Comparison of ENCODE assay signal across 8 cellular contexts in the genomic region with DNA sequence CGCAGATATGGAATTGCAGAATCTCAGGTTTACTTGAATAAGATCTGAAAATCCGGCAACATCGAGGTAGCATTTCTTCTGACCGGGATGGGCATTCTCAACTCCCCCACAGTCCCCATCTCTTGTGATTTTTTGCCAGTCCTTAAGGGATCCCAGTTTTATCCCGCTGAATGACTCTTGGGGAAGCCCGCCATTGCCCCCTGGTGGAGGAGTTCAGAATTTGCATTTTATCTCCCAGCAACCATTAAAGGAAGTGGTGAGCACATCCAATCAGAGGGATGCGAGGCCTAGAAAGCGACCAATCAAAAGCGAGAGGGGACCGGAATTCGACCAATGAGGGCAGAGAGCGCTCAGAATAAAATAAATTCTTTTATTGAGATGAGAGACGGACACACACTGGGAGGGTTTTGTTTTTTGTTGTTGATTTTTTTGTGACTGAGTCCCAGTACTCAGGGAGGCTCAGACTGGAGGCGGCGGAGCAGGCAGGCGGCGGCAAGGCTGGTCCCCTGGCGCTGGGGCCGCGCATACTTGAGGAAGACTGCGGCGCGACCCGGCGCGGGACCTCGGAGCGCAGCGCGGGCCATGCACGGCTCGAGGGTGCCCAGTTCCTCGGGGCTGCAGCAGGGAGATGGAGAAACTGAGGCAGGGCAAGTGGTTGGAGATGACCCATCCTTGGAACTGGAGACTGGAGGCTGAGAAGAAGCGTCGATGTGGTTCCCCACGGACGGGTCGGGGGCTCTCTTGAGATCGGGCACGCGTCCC. TPM values are rescaled to one million over a fixed set of nuclear protein-coding genes. Genes with fewer than 3 reads are reported as not detected.
DNase-seq lines count a peak whose midpoint lies in the region; ATAC-seq and TF ChIP-seq lines count a peak whose summit lies in the region.

No MANE protein-coding gene starts in this region.

- H3K27me3 ChIP-seq in Karpas-422 (ENCODE audit: low read length) = no peaks in the 10 kb centered on the region

- DNase-seq in DMS53 treated with DMSO at 0.1 percent for 48 hours (lab: John Stamatoyannopoulos, UW; ENCODE audit: unreplicated experiment) = peak; percentile 84
- DNase-seq in Karpas-422 = peak; percentile 96
- peak; percentile 82 for DNase-seq in OCI-M2 (lab: John Stamatoyannopoulos, UW; ENCODE audit: unreplicated experiment)
- peak; percentile 78 for DNase-seq in activated CD8-positive, alpha-beta memory T cell treated with anti-CD3 and anti-CD28 coated beads, Interleukin-2, amount 50 U/mL, for 48 hours
- DNase-seq in epithelial cell of esophagus (ENCODE audit: low read depth) = peak; percentile 91
- peak; percentile 91 for DNase-seq in myocyte (ENCODE audit: low read depth)
- DNase-seq in stimulated activated CD8-positive, alpha-beta memory T cell treated with anti-CD3 and anti-CD28 coated beads, Interleukin-7, amount 100 ng/mL, for 24 hours (ENCODE audit: low read depth) = peak; percentile 44

- no peak for ATAC-seq in HG03342 (IDR thresholded peaks at IDR 0.05; ENCODE audit: unreplicated experiment)

- H3K4me1 ChIP-seq in Karpas-422 (ENCODE audit: low read length) = no peaks in the 10 kb centered on the region

- H3K4me3 ChIP-seq in Karpas-422 (ENCODE audit: low read length) (no peak overlapping the region), epithelial cell of esophagus (ENCODE audit: low read length) (no peak overlapping the region)

- no peak overlapping the region for H3K4me2 ChIP-seq in Karpas-422 (ENCODE audit: low read depth, low read length, poor library complexity, severe bottlenecking)

- no peak overlapping the region for H3K9ac ChIP-seq in Karpas-422 (ENCODE audit: low read length)

- TF ChIP-seq CTCF in epithelial cell of esophagus (IDR thresholded peaks at IDR 0.05; ENCODE audit: insufficient read depth, low read depth, low read length, missing control alignments) = peak; percentile 91

- H3K9me2 ChIP-seq in Karpas-422 (replicated peaks; ENCODE audit: insufficient read depth, low read length) = no peaks in the 10 kb centered on the region

- no peaks in the 10 kb centered on the region for H4K20me1 ChIP-seq in Karpas-422 (ENCODE audit: insufficient read depth, low read depth, low read length)

- no peaks in the 10 kb centered on the region for H3K79me2 ChIP-seq in Karpas-422 (ENCODE audit: low read length)

- H3K36me3 ChIP-seq in Karpas-422 (ENCODE audit: insufficient read depth, low read length) = no peaks in the 10 kb centered on the region

- no peak overlapping the region for H3K27ac ChIP-seq in Karpas-422 (ENCODE audit: low read length)

- H2AFZ ChIP-seq in Karpas-422 (ENCODE audit: low read length) = no peak overlapping the region

- H3K9me3 ChIP-seq in Karpas-422 (ENCODE audit: low read length) = no peaks in the 10 kb centered on the region

RNA-seq across cellular contexts. Expression of gene TTC9B, which starts 3.9 kb away (rescaled TPM):
- total RNA-seq in Karpas-422 (2014; rRNA removed; shearing (Covaris generic); ENCODE audit: low replicate concordance) = not detected in 2 replicates
- not detected in 2 replicates for total RNA-seq in myocyte
- 0.25 TPM for polyA plus RNA-seq in myocyte (2012)

RNA-seq across cellular contexts. Expression of gene CCNP, which starts 4.5 kb away (rescaled TPM):
- total RNA-seq in Karpas-422 (2014; rRNA removed; shearing (Covaris generic); ENCODE audit: low replicate concordance) = not detected in 2 replicates
- not detected in 2 replicates for total RNA-seq in myocyte
- polyA plus RNA-seq in myocyte (2012) = 0.16 TPM

RNA-seq across cellular contexts. Expression of gene MAP3K10, which starts 30.8 kb away (rescaled TPM):
- 7.6 and 26.3 TPM in 2 replicates for total RNA-seq in Karpas-422 (2014; rRNA removed; shearing (Covaris generic); ENCODE audit: low replicate concordance)
- total RNA-seq in myocyte = 11.1 and 12.8 TPM in 2 replicates
- polyA plus RNA-seq in myocyte (2012) = 13.9 TPM

Comparison
In these comparisons a context has a peak if more than half of its experiments do, and no peak if none do; other contexts are left out.
1. DNase-seq: peak in every context shown above with its lines; median percentile 96 in Karpas-422; 91 in epithelial cell of esophagus; 91 in myocyte; 84 in DMS53 treated with DMSO at 0.1 percent for 48 hours; 82 in OCI-M2; 78 in activated CD8-positive, alpha-beta memory T cell treated with anti-CD3 and anti-CD28 coated beads, Interleukin-2, amount 50 U/mL, for 48 hours; 44 in stimulated activated CD8-positive, alpha-beta memory T cell treated with anti-CD3 and anti-CD28 coated beads, Interleukin-7, amount 100 ng/mL, for 24 hours.